9 cellular contexts compared by ENCODE assay signal in genomic region chr20:45336530-45337366, GRCh38. TPM values are rescaled to one million over a fixed set of nuclear protein-coding genes. Genes with fewer than 3 reads are reported as not detected.
DNase-seq lines count a peak whose midpoint lies in the region; ATAC-seq and TF ChIP-seq lines count a peak whose summit lies in the region.
"Had no signal": no experiment of that assay in that cellular context is flagged by ENCODE, and none has a peak within 500 bp of the region (broad histone marks: within the 10 kb centered on the region; RNA-seq: fewer than 3 reads in every experiment).

No MANE protein-coding gene starts in this region.

- no peak for TF ChIP-seq CTCF in hepatocyte (IDR thresholded peaks at IDR 0.05; ENCODE audit: poor library complexity)

- H3K9ac ChIP-seq in skeletal muscle satellite cell (ENCODE audit: low read depth, low read length): peak overlapping the region; percentile 79

- WGBS in hepatocyte (ENCODE audit: low lambda C conversion rate, missing lambda C conversion rate): 55% methylated on average over 11 of the region's 11 CpGs

- H3K9me2 ChIP-seq in hepatocyte (replicated peaks; ENCODE audit: insufficient read depth): no peaks in the 10 kb centered on the region

- peak overlapping the region; percentile 87 for H3K4me2 ChIP-seq in hepatocyte
- peak overlapping the region; percentile 67 for H3K4me2 ChIP-seq in skeletal muscle satellite cell (ENCODE audit: low read length)

- H3K27ac ChIP-seq in angular gyrus (ENCODE audit: low read depth, low read length) (peak overlapping the region; percentile 54), hepatocyte (peak overlapping the region; percentile 96)

- H3K9me3 ChIP-seq in hepatocyte (ENCODE audit: low read depth): no peaks in the 10 kb centered on the region
- H3K9me3 ChIP-seq in skeletal muscle satellite cell (replicated peaks; ENCODE audit: low read length): no peaks in the 10 kb centered on the region

- no peak overlapping the region for H2AFZ ChIP-seq in hepatocyte

- peaks cover 8% of the 10 kb centered on the region for H4K20me1 ChIP-seq in hepatocyte (ENCODE audit: insufficient read depth, poor library complexity, severe bottlenecking)

- DNase-seq in GM04504 (ENCODE audit: low read depth): peak; percentile 90
- DNase-seq in hepatocyte (ENCODE audit: low spot score): peak; percentile 78
- no peak for DNase-seq in NCI-H146 (lab: John Stamatoyannopoulos, UW)
- no peak for DNase-seq in RKO (ENCODE audit: low spot score)
- DNase-seq in SK-N-DZ (ENCODE audit: low spot score): no peak
- DNase-seq: T-helper 1 cell had no signal

- H3K36me3 ChIP-seq in hepatocyte (replicated peaks; ENCODE audit: insufficient read depth, low read depth) (peaks cover 1% of the 10 kb centered on the region), skeletal muscle satellite cell (ENCODE audit: insufficient read depth, low read length) (peaks cover 67% of the 10 kb centered on the region)

- H3K4me3 ChIP-seq in hepatocyte (no peak overlapping the region), skeletal muscle satellite cell (ENCODE audit: low read length) (peak overlapping the region; percentile 16)

- H3K4me1 ChIP-seq in hepatocyte (ENCODE audit: insufficient read depth): peaks cover 51% of the 10 kb centered on the region
- H3K4me1 ChIP-seq in skeletal muscle satellite cell (ENCODE audit: control insufficient read depth, insufficient read depth, low read length): peaks cover 61% of the 10 kb centered on the region

- no peak for ATAC-seq in HG03378 (IDR thresholded peaks at IDR 0.05; ENCODE audit: unreplicated experiment)

- H3K27me3 ChIP-seq in hepatocyte (no peaks in the 10 kb centered on the region), skeletal muscle satellite cell (ENCODE audit: control insufficient read depth, insufficient read depth, low read length) (no peaks in the 10 kb centered on the region)

- peaks cover 69% of the 10 kb centered on the region for H3K79me2 ChIP-seq in hepatocyte

RNA-seq across cellular contexts. Expression of gene SDC4, which starts 11.5 kb away (rescaled TPM):
- total RNA-seq in hepatocyte: 191 and 194 TPM in 2 replicates
- polyA plus RNA-seq in hepatocyte: 159 and 178 TPM in 2 replicates
- total RNA-seq in skeletal muscle satellite cell (2012; rRNA removed): 72.8 and 93.0 TPM in 2 replicates
- 1.7 and 2.4 TPM in 2 replicates for polyA plus RNA-seq in SK-N-DZ (2014; cell fraction: cytosol; rRNA removed)
- polyA plus RNA-seq in SK-N-DZ (2014; cell fraction: nucleus; rRNA removed): 0.69 and 0.95 TPM in 2 replicates

RNA-seq across cellular contexts. Expression of gene SYS1, which starts 26.2 kb away (rescaled TPM):
- total RNA-seq in hepatocyte: 42.0 and 50.7 TPM in 2 replicates
- polyA plus RNA-seq in hepatocyte: 28.9 and 35.8 TPM in 2 replicates
- total RNA-seq in skeletal muscle satellite cell (2012; rRNA removed): 18.6 and 18.8 TPM in 2 replicates
- 16.3 and 41.5 TPM in 2 replicates for polyA plus RNA-seq in SK-N-DZ (2014; cell fraction: cytosol; rRNA removed)
- polyA plus RNA-seq in SK-N-DZ (2014; cell fraction: nucleus; rRNA removed): 7.9 and 12.1 TPM in 2 replicates

RNA-seq across cellular contexts. Expression of gene MATN4, which starts 28.6 kb away (rescaled TPM):
- total RNA-seq in hepatocyte: 0.57 TPM in 1 of 2 replicates, not detected in the other
- 0.50 TPM in 1 of 2 replicates, not detected in the other for polyA plus RNA-seq in hepatocyte
- not detected in 2 replicates for total RNA-seq in skeletal muscle satellite cell (2012; rRNA removed)
- polyA plus RNA-seq in SK-N-DZ (2014; cell fraction: cytosol; rRNA removed): 0.10 TPM in 1 of 2 replicates, not detected in the other
- polyA plus RNA-seq in SK-N-DZ (2014; cell fraction: nucleus; rRNA removed): not detected in 2 replicates

RNA-seq across cellular contexts. Expression of gene RBPJL, which starts 30.1 kb away (rescaled TPM):
- total RNA-seq in hepatocyte: not detected in 2 replicates
- polyA plus RNA-seq in hepatocyte: not detected in 2 replicates
- total RNA-seq in skeletal muscle satellite cell (2012; rRNA removed): not detected in 2 replicates
- polyA plus RNA-seq in SK-N-DZ (2014; cell fraction: cytosol; rRNA removed): not detected in 2 replicates
- not detected in 2 replicates for polyA plus RNA-seq in SK-N-DZ (2014; cell fraction: nucleus; rRNA removed)

RNA-seq across cellular contexts. Expression of gene TP53TG5, which starts 41.4 kb away (rescaled TPM):
- total RNA-seq in hepatocyte: not detected in 2 replicates
- polyA plus RNA-seq in hepatocyte: 0.23 TPM in 1 of 2 replicates, not detected in the other
- total RNA-seq in skeletal muscle satellite cell (2012; rRNA removed): not detected in 2 replicates
- polyA plus RNA-seq in SK-N-DZ (2014; cell fraction: cytosol; rRNA removed): not detected in 2 replicates
- not detected in 2 replicates for polyA plus RNA-seq in SK-N-DZ (2014; cell fraction: nucleus; rRNA removed)

Comparison
In these comparisons a context has a peak if more than half of its experiments do, and no peak if none do; other contexts are left out.
1. DNase-seq: peak in GM04504 (single experiment) and hepatocyte (single experiment); none in NCI-H146 (single experiment), RKO (single experiment) and SK-N-DZ (single experiment).